Comparison of ENCODE assay signal across 14 cellular contexts in genomic region chr2:96501471-96501874, GRCh38. TPM values are rescaled to one million over a fixed set of nuclear protein-coding genes. Genes with fewer than 3 reads are reported as not detected.
DNase-seq lines count a peak whose midpoint lies in the region; ATAC-seq lines count a peak whose summit lies in the region.
"Had no signal": no experiment of that assay in that cellular context is flagged by ENCODE, and none has a peak within 500 bp of the region (broad histone marks: within the 10 kb centered on the region; RNA-seq: fewer than 3 reads in every experiment).

No MANE protein-coding gene starts in this region.

- intact Hi-C loops in naive thymus-derived CD4-positive, alpha-beta T cell (cut with micrococcal nuclease) = loop anchor here in 1 of 2 donors (2.0 kb wide), 2 partner anchors 15 to 31 kb away; no protein-coding TSS in a partner anchor

- H3K27me3 ChIP-seq in naive thymus-derived CD4-positive, alpha-beta T cell (ENCODE audit: control insufficient read depth in 2 of 2, insufficient read depth in 2 of 2, low read length in 2 of 2) = no peaks in the 10 kb centered on the region

- no peaks in the 10 kb centered on the region for H3K27me3 Mint-ChIP-seq in T-helper 2 cell treated with Interferon-gamma antibody and Interleukin-4, amounts not matched to agents 5 μg/mL and 100 μg/mL, for 36 hours (ENCODE audit: low read depth)
- H3K27me3 Mint-ChIP-seq in naive thymus-derived CD4-positive, alpha-beta T cell = no peaks in the 10 kb centered on the region

- H3K9me3 Mint-ChIP-seq in T-helper 2 cell treated with Interferon-gamma antibody and Interleukin-4, amounts not matched to agents 5 μg/mL and 100 μg/mL, for 36 hours = no peaks in the 10 kb centered on the region
- no peaks in the 10 kb centered on the region for H3K9me3 Mint-ChIP-seq in naive thymus-derived CD4-positive, alpha-beta T cell

- H3K4me3 ChIP-seq in naive thymus-derived CD4-positive, alpha-beta T cell (ENCODE audit: low read length) = no peak overlapping the region

- peak; percentile 51 to 53 for ATAC-seq in activated CD4-positive, CD25-positive, alpha-beta regulatory T cell treated with anti-CD3 and anti-CD28 coated beads, Interleukin-2, amount 50 U/mL, for 24 hours
- ATAC-seq in GM21529 (IDR thresholded peaks at IDR 0.05; ENCODE audit: unreplicated experiment) = peak; percentile 47
- peak; percentile 72 for ATAC-seq in naive thymus-derived CD4-positive, alpha-beta T cell

- CTCF ChIA-PET in naive thymus-derived CD4-positive, alpha-beta T cell (lab: Charles Lee) = no interaction called here

- H3K4me1 Mint-ChIP-seq in T-helper 2 cell treated with Interferon-gamma antibody and Interleukin-4, amounts not matched to agents 5 μg/mL and 100 μg/mL, for 36 hours (ENCODE audit: low read depth) = peaks cover 11% of the 10 kb centered on the region
- peaks cover 0 to 51% (median 7%) of the 10 kb centered on the region in 7 donors for H3K4me1 Mint-ChIP-seq in naive thymus-derived CD4-positive, alpha-beta T cell

- no peaks in the 10 kb centered on the region for H3K9me3 ChIP-seq in naive thymus-derived CD4-positive, alpha-beta T cell (ENCODE audit: control insufficient read depth in 2 of 3, low read length in 3 of 3)

- H3K36me3 Mint-ChIP-seq in T-helper 2 cell treated with Interferon-gamma antibody and Interleukin-4, amounts not matched to agents 5 μg/mL and 100 μg/mL, for 36 hours (ENCODE audit: low read depth) = no peaks in the 10 kb centered on the region
- peaks cover 0 to 3% (median 0%) of the 10 kb centered on the region in 5 donors for H3K36me3 Mint-ChIP-seq in naive thymus-derived CD4-positive, alpha-beta T cell

- H3K4me1 ChIP-seq in naive thymus-derived CD4-positive, alpha-beta T cell (ENCODE audit: control insufficient read depth in 2 of 2, insufficient read depth in 2 of 2, low read length in 2 of 2) = peaks cover 0 to 14% of the 10 kb centered on the region in 2 donors

- POLR2A ChIA-PET in naive thymus-derived CD4-positive, alpha-beta T cell (lab: Charles Lee) = no interaction called here

- H3K4me3 Mint-ChIP-seq in T-helper 2 cell treated with Interferon-gamma antibody and Interleukin-4, amounts not matched to agents 5 μg/mL and 100 μg/mL, for 36 hours = no peak overlapping the region
- peak overlapping the region in 1 of 10 donors; percentile 76 for H3K4me3 Mint-ChIP-seq in naive thymus-derived CD4-positive, alpha-beta T cell

- H3K27ac ChIP-seq in naive thymus-derived CD4-positive, alpha-beta T cell (ENCODE audit: low read depth, low read length) = no peak overlapping the region
- H3K27ac ChIP-seq: 22Rv1 had no signal

- H3K36me3 ChIP-seq in naive thymus-derived CD4-positive, alpha-beta T cell (ENCODE audit: control insufficient read depth in 2 of 3, insufficient read depth in 3 of 3, low read length in 3 of 3) = no peaks in the 10 kb centered on the region

- H3K27ac Mint-ChIP-seq in T-helper 2 cell treated with Interferon-gamma antibody and Interleukin-4, amounts not matched to agents 5 μg/mL and 100 μg/mL, for 36 hours = peak overlapping the region; percentile 67
- H3K27ac Mint-ChIP-seq in naive thymus-derived CD4-positive, alpha-beta T cell = peak overlapping the region in 2 of 9 donors; percentile 41 to 89

- DNase-seq in activated CD4-positive, CD25-positive, alpha-beta regulatory T cell treated with anti-CD3 and anti-CD28 coated beads, Interleukin-2, amount 50 U/mL, for 72 hours = no peak
- DNase-seq in T-helper 2 cell treated with Interferon-gamma antibody and Interleukin-4, amounts not matched to agents 5 μg/mL and 100 μg/mL, for 36 hours (ENCODE audit: low spot score) = peak; percentile 26
- DNase-seq in naive thymus-derived CD4-positive, alpha-beta T cell = peak in 2 of 9 donors; percentile 13 to 19
- DNase-seq in NCI-H1417 treated with DMSO at 0.1 percent for 48 hours (lab: John Stamatoyannopoulos, UW) (no peak), HK-2 (ENCODE audit: unreplicated experiment) (no peak), NCI-H2171 (lab: John Stamatoyannopoulos, UW) (no peak)
- DNase-seq: activated CD4-positive, alpha-beta T cell treated with anti-CD3 and anti-CD28 coated beads, Interleukin-2, amount 50 U/mL, for 4 hours; DMS79 treated with DMSO at 0.1 percent for 48 hours; foreskin melanocyte; NCI-H1436 treated with DMSO at 0.1 percent for 48 hours had no signal

RNA-seq across cellular contexts. Expression of gene NEURL3, which starts 3.7 kb away (rescaled TPM):
- total RNA-seq in naive thymus-derived CD4-positive, alpha-beta T cell = 1 to 10 TPM in 1 of 5 experiments, under 1 TPM in 2, not detected in 2; 0.27 to 1.3 (median 0.43) TPM
- polyA plus RNA-seq in naive thymus-derived CD4-positive, alpha-beta T cell = not detected
- total RNA-seq: skeletal muscle tissue had no signal

RNA-seq across cellular contexts. Expression of gene ARID5A, which starts 35.1 kb away (rescaled TPM):
- total RNA-seq in naive thymus-derived CD4-positive, alpha-beta T cell = 100 to 1,000 TPM in 3 of 5 experiments, 10 to 100 TPM in 2; 82.4 to 182 (median 113) TPM
- polyA plus RNA-seq in naive thymus-derived CD4-positive, alpha-beta T cell = 100 to 1,000 TPM in 1 of 2 donors, 10 to 100 TPM in 1; 52.2 to 111 TPM
